9 cellular contexts compared by ENCODE assay signal in the genomic region with DNA sequence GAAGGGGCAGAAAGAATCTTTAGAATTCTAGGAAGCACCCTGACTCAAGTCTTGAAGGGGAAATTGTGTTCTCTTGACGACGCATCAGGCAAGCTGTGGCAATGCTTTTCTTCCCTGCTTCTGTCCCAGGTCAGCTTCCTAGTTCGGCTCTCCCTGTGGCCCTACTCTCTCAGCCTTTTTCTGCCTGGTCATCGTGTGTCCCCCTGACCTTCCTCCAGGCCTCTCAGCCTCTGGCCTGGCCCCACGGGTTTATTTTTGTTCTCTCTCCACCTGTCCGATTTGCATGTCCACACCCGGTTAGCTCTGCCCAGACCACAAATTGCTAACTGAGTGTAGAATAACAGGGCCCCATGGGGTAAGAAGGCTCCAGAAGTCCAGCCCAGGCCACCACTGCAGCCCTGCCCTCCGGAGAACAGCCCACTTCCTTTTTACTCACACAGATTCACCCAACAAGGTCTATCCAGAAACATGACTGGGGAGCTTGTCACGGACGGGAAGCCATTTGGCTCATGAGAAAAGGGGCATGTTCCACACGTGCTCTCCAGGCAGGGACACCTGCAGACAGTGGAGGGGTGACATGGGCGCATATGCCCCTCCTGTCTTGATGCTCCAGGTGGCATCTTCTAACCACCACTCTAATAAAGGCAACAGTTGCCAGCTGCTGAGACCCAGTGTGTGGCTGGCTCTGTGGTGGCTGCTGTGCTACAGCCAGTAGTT. TPM values are rescaled to one million over a fixed set of nuclear protein-coding genes. Genes with fewer than 3 reads are reported as not detected.
DNase-seq lines count a peak whose midpoint lies in the region; ATAC-seq, FAIRE-seq and TF ChIP-seq lines count a peak whose summit lies in the region.
"Had no signal": no experiment of that assay in that cellular context is flagged by ENCODE, and none has a peak within 500 bp of the region (broad histone marks: within the 10 kb centered on the region; RNA-seq: fewer than 3 reads in every experiment).

No MANE protein-coding gene starts in this region.

- H3K9ac ChIP-seq in DND-41 (ENCODE audit: low read depth, low read length) (no peak overlapping the region), GM23248 (no peak overlapping the region)

- CTCF ChIA-PET in activated CD8-positive, alpha-beta T cell treated with anti-CD3 and anti-CD28 coated beads, Interleukin-2, amount 10 ng/mL, durations not matched to agents 7 days and 5 days (lab: Charles Lee): interaction anchor here (1.1 to 2.0 kb wide), 3 partner anchors 18 to 100 kb away, joined by 4 to 7 read pairs (median 4); a partner anchor contains a TSS

- H3K4me3 Mint-ChIP-seq in activated CD8-positive, alpha-beta T cell treated with anti-CD3 and anti-CD28 coated beads, Interleukin-2, amount 10 ng/mL, durations not matched to agents 7 days and 5 days: no peak overlapping the region
- H3K4me3 Mint-ChIP-seq: activated naive CD8-positive, alpha-beta T cell treated with anti-CD3 and anti-CD28 coated beads, Interleukin-2, amount 10 ng/mL, durations not matched to agents 7 days and 5 days had no signal

- POLR2A ChIA-PET in activated CD8-positive, alpha-beta T cell treated with anti-CD3 and anti-CD28 coated beads, Interleukin-2, amount 10 ng/mL, durations not matched to agents 7 days and 5 days (lab: Charles Lee): interaction anchor here (1.4 kb wide), 1 partner anchor 22 kb away, joined by 4 read pairs; no protein-coding TSS in a partner anchor

- no peaks in the 10 kb centered on the region for H3K9me3 ChIP-seq in DND-41 (ENCODE audit: insufficient read depth, low read length, severe bottlenecking)
- no peaks in the 10 kb centered on the region for H3K9me3 ChIP-seq in tibial artery
- no peaks in the 10 kb centered on the region for H3K9me3 ChIP-seq in body of pancreas
- H3K9me3 ChIP-seq in GM23248 (ENCODE audit: low read depth): no peaks in the 10 kb centered on the region

- H3K9me2 ChIP-seq in GM23248 (ENCODE audit: insufficient read depth): no peaks in the 10 kb centered on the region

- no peak overlapping the region for H3K27ac ChIP-seq in DND-41 (ENCODE audit: low read length)
- H3K27ac ChIP-seq in tibial artery: no peak overlapping the region
- H3K27ac ChIP-seq in body of pancreas: no peak overlapping the region
- no peak overlapping the region for H3K27ac ChIP-seq in GM23248

- FAIRE-seq in frontal cortex (lab: Jason Lieb, UNC): no peak

- DNase-seq in DND-41: peak; percentile 27
- DNase-seq in activated CD8-positive, alpha-beta T cell treated with anti-CD3 and anti-CD28 coated beads, Interleukin-2, amount 10 ng/mL, durations not matched to agents 7 days and 5 days: no peak
- DNase-seq in tibial artery: no peak
- no peak for DNase-seq in body of pancreas
- DNase-seq in frontal cortex (ENCODE audit: low spot score in 2 of 2): no peak
- no peak for DNase-seq in GM23248
- DNase-seq: activated naive CD8-positive, alpha-beta T cell treated with anti-CD3 and anti-CD28 coated beads, Interleukin-2, amount 10 ng/mL, durations not matched to agents 7 days and 5 days had no signal

- H4K20me1 ChIP-seq in DND-41 (ENCODE audit: insufficient read depth, low read length) (0 out of 2 replicates have a peak, but pooled peaks cover 4% of the 10 kb centered on the region), GM23248 (ENCODE audit: insufficient read depth) (no peaks in the 10 kb centered on the region)

- TF ChIP-seq CTCF in DND-41 (IDR thresholded peaks at IDR 0.05; ENCODE audit: borderline replicate concordance, extremely low read depth, low read length, poor library complexity, severe bottlenecking): no peak
- no peak for TF ChIP-seq CTCF in tibial artery (IDR thresholded peaks at IDR 0.05)
- TF ChIP-seq CTCF in body of pancreas (IDR thresholded peaks at IDR 0.05): no peak

- H3K27ac Mint-ChIP-seq in activated CD8-positive, alpha-beta T cell treated with anti-CD3 and anti-CD28 coated beads, Interleukin-2, amount 10 ng/mL, durations not matched to agents 7 days and 5 days: peak overlapping the region; percentile 2
- H3K27ac Mint-ChIP-seq: activated naive CD8-positive, alpha-beta T cell treated with anti-CD3 and anti-CD28 coated beads, Interleukin-2, amount 10 ng/mL, durations not matched to agents 7 days and 5 days had no signal

- peaks cover 8% of the 10 kb centered on the region for H3K27me3 ChIP-seq in DND-41 (ENCODE audit: insufficient read depth, low read length, poor library complexity)
- H3K27me3 ChIP-seq in tibial artery: peaks cover 0 to 72% of the 10 kb centered on the region in 2 donors
- H3K27me3 ChIP-seq in body of pancreas: no peaks in the 10 kb centered on the region
- no peaks in the 10 kb centered on the region; the same call in none of the 2 replicates for H3K27me3 ChIP-seq in GM23248 (replicated peaks; ENCODE audit: insufficient read depth)

- 59 to 69% methylated on average over 12 of the region's 12 CpGs for WGBS in body of pancreas, 2 donors
- WGBS in GM23248 (ENCODE audit: low coverage in 1 of 2, low lambda C conversion rate in 2 of 2, missing lambda C conversion rate in 2 of 2), 2 experiments: 69% methylated on average over 12 of the region's 12 CpGs

- H3K4me1 ChIP-seq in DND-41 (ENCODE audit: insufficient read depth, low read length) (no peaks in the 10 kb centered on the region), tibial artery (no peaks in the 10 kb centered on the region), body of pancreas (peaks cover 2% of the 10 kb centered on the region), GM23248 (ENCODE audit: insufficient read depth) (no peaks in the 10 kb centered on the region)

- H3K79me2 ChIP-seq in DND-41 (ENCODE audit: insufficient read depth, low read length) (no peaks in the 10 kb centered on the region), GM23248 (ENCODE audit: insufficient read depth) (no peaks in the 10 kb centered on the region)

- no peaks in the 10 kb centered on the region for H3K36me3 Mint-ChIP-seq in activated CD8-positive, alpha-beta T cell treated with anti-CD3 and anti-CD28 coated beads, Interleukin-2, amount 10 ng/mL, durations not matched to agents 7 days and 5 days (ENCODE audit: low read depth)
- H3K36me3 Mint-ChIP-seq: activated naive CD8-positive, alpha-beta T cell treated with anti-CD3 and anti-CD28 coated beads, Interleukin-2, amount 10 ng/mL, durations not matched to agents 7 days and 5 days had no signal

- H3K36me3 ChIP-seq in DND-41 (ENCODE audit: insufficient read depth, low read length) (no peaks in the 10 kb centered on the region), tibial artery (no peaks in the 10 kb centered on the region), body of pancreas (replicated peaks in 1 of 2; ENCODE audit: insufficient read depth in 1 of 2, low read depth in 2 of 2) (no peaks in the 10 kb centered on the region), GM23248 (ENCODE audit: low read depth) (no peaks in the 10 kb centered on the region)

- no peak overlapping the region for H3K4me3 ChIP-seq in DND-41 (ENCODE audit: low read depth in 1 of 2, low read length in 2 of 2)
- H3K4me3 ChIP-seq in tibial artery: no peak overlapping the region
- no peak overlapping the region for H3K4me3 ChIP-seq in body of pancreas
- H3K4me3 ChIP-seq in GM23248: no peak overlapping the region

- H3K9me3 Mint-ChIP-seq in activated CD8-positive, alpha-beta T cell treated with anti-CD3 and anti-CD28 coated beads, Interleukin-2, amount 10 ng/mL, durations not matched to agents 7 days and 5 days (ENCODE audit: insufficient read depth): no peaks in the 10 kb centered on the region
- H3K9me3 Mint-ChIP-seq: activated naive CD8-positive, alpha-beta T cell treated with anti-CD3 and anti-CD28 coated beads, Interleukin-2, amount 10 ng/mL, durations not matched to agents 7 days and 5 days had no signal

- H3K4me2 ChIP-seq in DND-41 (ENCODE audit: insufficient read depth, low read length) (no peak overlapping the region), GM23248 (ENCODE audit: unreplicated experiment) (no peak overlapping the region)

- H3K4me1 Mint-ChIP-seq in activated CD8-positive, alpha-beta T cell treated with anti-CD3 and anti-CD28 coated beads, Interleukin-2, amount 10 ng/mL, durations not matched to agents 7 days and 5 days (ENCODE audit: low read depth): peaks cover 22% of the 10 kb centered on the region

- in situ Hi-C loops in GM23248 (cut with MboI): no loop called here

- intact Hi-C loops in tibial artery (cut with DNase I; ENCODE audit: low total_unique reads): no loop called here
- intact Hi-C loops in body of pancreas (cut with DNase I): no loop called here

- H3F3A ChIP-seq in GM23248 (ENCODE audit: insufficient read depth): no peaks in the 10 kb centered on the region

- ATAC-seq in DND-41 (ENCODE audit: insufficient read depth, low read depth): peak; percentile 62; the same call in 2 of the 3 replicates
- peak; percentile 54 for ATAC-seq in GM19328 (IDR thresholded peaks at IDR 0.05; ENCODE audit: unreplicated experiment)
- ATAC-seq in HG03139 (IDR thresholded peaks at IDR 0.05; ENCODE audit: unreplicated experiment): peak; percentile 53
- no peak for ATAC-seq in activated CD8-positive, alpha-beta T cell treated with anti-CD3 and anti-CD28 coated beads, Interleukin-2, amount 10 ng/mL, durations not matched to agents 7 days and 5 days
- ATAC-seq in body of pancreas: no peak

- H3K27me3 Mint-ChIP-seq in activated CD8-positive, alpha-beta T cell treated with anti-CD3 and anti-CD28 coated beads, Interleukin-2, amount 10 ng/mL, durations not matched to agents 7 days and 5 days (ENCODE audit: low read depth): peaks cover 2% of the 10 kb centered on the region

- TF ChIP-seq POLR2A in body of pancreas (IDR thresholded peaks at IDR 0.05): no peak

- no peak overlapping the region for H2AFZ ChIP-seq in DND-41 (ENCODE audit: low read depth, low read length)
- no peak overlapping the region for H2AFZ ChIP-seq in GM23248

RNA-seq across cellular contexts. Expression of a gene that starts 9.8 kb away (rescaled TPM):
- total RNA-seq in activated CD8-positive, alpha-beta T cell treated with anti-CD3 and anti-CD28 coated beads, Interleukin-2, amount 10 ng/mL, durations not matched to agents 7 days and 5 days: not detected
- total RNA-seq in body of pancreas: 1 to 10 TPM in 1 of 2 donors, under 1 TPM in 1; 0.33 to 1.6 TPM
- total RNA-seq in frontal cortex: 2.4 TPM
- total RNA-seq in GM23248 (2014; rRNA removed; shearing (Covaris generic)): not detected in 2 replicates
- not detected in 2 replicates for polyA plus RNA-seq in GM23248 (2016; fragmentation: Nextera tagmentation; extraction: Ambion mirVana)

Comparison
In these comparisons a context has a peak if more than half of its experiments do, and no peak if none do; other contexts are left out.
1. ATAC-seq: peak in DND-41 (single experiment), GM19328 (single experiment) and HG03139 (single experiment); none in activated CD8-positive, alpha-beta T cell treated with anti-CD3 and anti-CD28 coated beads, Interleukin-2, amount 10 ng/mL, durations not matched to agents 7 days and 5 days (single experiment) and body of pancreas (single experiment).